1 cellular context compared by ENCODE assay signal in genomic region chr14:71533396-71533795, GRCh38.
TF ChIP-seq lines count a peak whose summit lies in the region.

No MANE protein-coding gene starts in this region.

TF ChIP-seq in IMR-90, 13 proteins besides CTCF, POLR2A, EP300 and RAD21 (continued from another document):
- TF ChIP-seq MXI1 (IDR thresholded peaks at IDR 0.05; ENCODE audit: borderline replicate concordance, low read depth, low read length) (no peak), RCOR1 (IDR thresholded peaks at IDR 0.05; ENCODE audit: insufficient replicate concordance, low read length) (no peak), FOS (IDR thresholded peaks at IDR 0.05; ENCODE audit: low read depth, low read length) (no peak)
